Comparison of ENCODE assay signal across 13 cellular contexts in the genomic region with DNA sequence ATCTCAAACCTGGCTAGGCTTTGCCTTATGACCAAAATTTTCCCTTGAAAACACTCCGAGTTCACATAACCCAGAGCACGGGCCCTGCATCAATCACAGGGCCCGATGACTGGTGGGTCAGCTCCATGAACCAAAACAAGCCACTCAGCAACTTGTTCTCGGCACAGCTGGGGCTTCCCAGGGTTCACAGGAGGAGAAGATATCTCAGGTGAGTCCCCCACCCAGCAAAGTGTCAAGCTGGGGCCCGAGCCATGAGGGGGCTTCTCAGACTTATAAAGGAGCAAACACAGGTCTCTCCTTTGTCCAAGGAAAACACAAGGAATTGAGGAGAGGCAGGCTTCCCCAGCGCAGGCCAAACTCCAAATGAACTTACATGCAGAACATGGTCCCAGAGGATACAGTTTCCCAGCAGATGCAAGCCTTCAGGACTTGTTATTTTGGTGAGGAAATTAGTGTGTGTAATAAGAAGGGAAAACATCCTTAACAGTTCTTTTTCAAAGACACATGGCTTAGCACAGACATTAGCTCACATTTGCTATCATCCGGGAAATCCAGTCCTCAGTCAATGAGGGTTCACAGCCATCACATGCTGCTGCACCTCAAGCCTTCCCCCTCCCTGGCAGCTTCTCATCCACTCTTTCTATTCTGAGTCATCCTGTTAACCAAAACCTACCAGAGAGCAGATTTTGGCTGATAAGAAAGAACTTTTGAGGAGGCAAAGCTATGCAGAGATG.
A peak's percentile ranks its signal among the peaks of the same experiment; 100 is the strongest.
DNase-seq lines count a peak whose midpoint lies in the region; ATAC-seq and TF ChIP-seq lines count a peak whose summit lies in the region.
"Had no signal": no experiment of that assay in that cellular context is flagged by ENCODE, and none has a peak within 500 bp of the region (broad histone marks: within the 10 kb centered on the region; RNA-seq: fewer than 3 reads in every experiment).

No MANE protein-coding gene starts in this region.

- no peak overlapping the region for H3K9ac ChIP-seq in GM23248

- H3K9me3 ChIP-seq in GM23248 (ENCODE audit: low read depth) (no peaks in the 10 kb centered on the region), body of pancreas (no peaks in the 10 kb centered on the region), left ventricle myocardium inferior (replicated peaks) (no peaks in the 10 kb centered on the region), gastrocnemius medialis (no peaks in the 10 kb centered on the region)
- H3K9me3 ChIP-seq in CD8-positive, alpha-beta T cell (ENCODE audit: low read length), result no peaks in the 10 kb centered on the region

- CTCF ChIA-PET in CD8-positive, alpha-beta T cell (lab: Charles Lee), result interaction anchor here (1.8 kb wide), 1 partner anchor 11 kb away, joined by 4 read pairs; no protein-coding TSS in a partner anchor

- no peak for TF ChIP-seq CTCF in body of pancreas (IDR thresholded peaks at IDR 0.05)
- no peak for TF ChIP-seq CTCF in left ventricle myocardium inferior (IDR thresholded peaks at IDR 0.05; ENCODE audit: borderline replicate concordance)
- no peak for TF ChIP-seq CTCF in gastrocnemius medialis (IDR thresholded peaks at IDR 0.05 in 4 of 5, conservative IDR thresholded peaks at IDR 0.05 in 1 of 5)
- TF ChIP-seq CTCF in CD8-positive, alpha-beta T cell (IDR thresholded peaks at IDR 0.05), result no peak
- TF ChIP-seq CTCF in GM13976 (IDR thresholded peaks at IDR 0.05; ENCODE audit: borderline replicate concordance, control extremely low read depth, extremely low read depth, insufficient read depth, missing control alignments), result no peak

- H3K27me3 ChIP-seq in GM23248 (replicated peaks; ENCODE audit: insufficient read depth) (no peaks in the 10 kb centered on the region), body of pancreas (no peaks in the 10 kb centered on the region), left ventricle myocardium inferior (ENCODE audit: low read depth) (no peaks in the 10 kb centered on the region), gastrocnemius medialis (no peaks in the 10 kb centered on the region)
- no peaks in the 10 kb centered on the region for H3K27me3 ChIP-seq in CD8-positive, alpha-beta T cell (ENCODE audit: insufficient read depth, low read length)

- WGBS in GM23248 (ENCODE audit: low coverage in 1 of 2, low lambda C conversion rate in 2 of 2, missing lambda C conversion rate in 2 of 2), 2 experiments, result 32 to 35% methylated on average over 7 of the region's 7 CpGs
- 55 to 66% methylated on average over 5 to 7 of the region's 7 CpGs for WGBS in body of pancreas, 2 donors

- no peak overlapping the region for H3K4me2 ChIP-seq in GM23248 (ENCODE audit: unreplicated experiment)

- no peaks in the 10 kb centered on the region for H3K4me1 Mint-ChIP-seq in CD8-positive, alpha-beta T cell (ENCODE audit: low read depth)

- no peaks in the 10 kb centered on the region for H3K79me2 ChIP-seq in GM23248 (ENCODE audit: insufficient read depth)

- TF ChIP-seq POLR2A in body of pancreas (IDR thresholded peaks at IDR 0.05), result no peak
- TF ChIP-seq POLR2A in gastrocnemius medialis (IDR thresholded peaks at IDR 0.05), result no peak

- H3K9me3 Mint-ChIP-seq in CD8-positive, alpha-beta T cell, result no peaks in the 10 kb centered on the region
- H3K9me3 Mint-ChIP-seq: CD4-positive, alpha-beta T cell had no signal

- DNase-seq in GM23248, result peak; percentile 59
- peak in 3 of 4 donors; percentile 13 to 42 (median 17) for DNase-seq in body of pancreas
- DNase-seq in left ventricle myocardium inferior, result peak; percentile 57
- DNase-seq in gastrocnemius medialis, result no peak
- no peak for DNase-seq in CD8-positive, alpha-beta T cell
- DNase-seq in GM13976 (ENCODE audit: low spot score), result no peak
- DNase-seq in CD1c-positive myeloid dendritic cell (ENCODE audit: extremely low spot score), result no peak
- DNase-seq: activated effector memory CD4-positive, alpha-beta T cell treated with anti-CD3 and anti-CD28 coated beads, Interleukin-2, amount 50 U/mL, for 16 hours; CD4-positive, alpha-beta T cell; NCI-H1694 treated with DMSO at 0.1 percent for 48 hours; nucleus accumbens had no signal

- peaks cover under 1% of the 10 kb centered on the region for H3F3A ChIP-seq in GM23248 (ENCODE audit: insufficient read depth)

- H3K36me3 ChIP-seq in GM23248 (ENCODE audit: low read depth) (no peaks in the 10 kb centered on the region), body of pancreas (replicated peaks in 1 of 2; ENCODE audit: insufficient read depth in 1 of 2, low read depth in 2 of 2) (no peaks in the 10 kb centered on the region), left ventricle myocardium inferior (no peaks in the 10 kb centered on the region), gastrocnemius medialis (no peaks in the 10 kb centered on the region)
- H3K36me3 ChIP-seq in CD8-positive, alpha-beta T cell (ENCODE audit: insufficient read depth, low read length), result no peaks in the 10 kb centered on the region

- H3K27ac Mint-ChIP-seq in CD8-positive, alpha-beta T cell, result no peak overlapping the region
- H3K27ac Mint-ChIP-seq: CD4-positive, alpha-beta T cell had no signal

- POLR2A ChIA-PET in CD8-positive, alpha-beta T cell (lab: Charles Lee), result interaction anchor here (0.6 kb wide), 1 partner anchor 468 kb away, joined by 3 read pairs; no protein-coding TSS in a partner anchor

- no peaks in the 10 kb centered on the region for H3K9me2 ChIP-seq in GM23248 (ENCODE audit: insufficient read depth)

- H2AFZ ChIP-seq in GM23248, result no peak overlapping the region

- H3K4me1 ChIP-seq in GM23248 (ENCODE audit: insufficient read depth) (peaks cover 3% of the 10 kb centered on the region), body of pancreas (no peaks in the 10 kb centered on the region), left ventricle myocardium inferior (peaks cover 33% of the 10 kb centered on the region), gastrocnemius medialis (peaks cover 4 to 6% of the 10 kb centered on the region in 2 donors)
- H3K4me1 ChIP-seq in CD8-positive, alpha-beta T cell (ENCODE audit: insufficient read depth, low read length), result no peaks in the 10 kb centered on the region

- peaks cover 2% of the 10 kb centered on the region for H3K27me3 Mint-ChIP-seq in CD8-positive, alpha-beta T cell (ENCODE audit: low read depth)
- H3K27me3 Mint-ChIP-seq: CD4-positive, alpha-beta T cell had no signal

- in situ Hi-C loops in GM23248 (cut with MboI) (no loop called here), gastrocnemius medialis (cut with MboI; ENCODE audit: low sequenced_read_pairs in 4 of 4) (loop anchor here in 1 of 4 donors (10.0 kb wide), 1 partner anchor 51 kb away; no protein-coding TSS in a partner anchor), GM13976 (cut with MboI; ENCODE audit: low sequenced_read_pairs, unreplicated experiment) (no loop called here)

- H3K4me3 ChIP-seq in GM23248, result no peak overlapping the region
- no peak overlapping the region for H3K4me3 ChIP-seq in body of pancreas
- H3K4me3 ChIP-seq in left ventricle myocardium inferior, result no peak overlapping the region
- H3K4me3 ChIP-seq in gastrocnemius medialis, result no peak overlapping the region
- no peak overlapping the region for H3K4me3 ChIP-seq in CD8-positive, alpha-beta T cell (ENCODE audit: low read depth, low read length)

- intact Hi-C loops in body of pancreas (cut with DNase I), result no loop called here
- intact Hi-C loops in left ventricle myocardium inferior (cut with micrococcal nuclease), result no loop called here
- intact Hi-C loops in gastrocnemius medialis (cut with DNase I; ENCODE audit: low total_unique reads), result no loop called here
- intact Hi-C loops in CD8-positive, alpha-beta T cell (cut with DNase I, micrococcal nuclease), result no loop called here

- no peaks in the 10 kb centered on the region for H3K36me3 Mint-ChIP-seq in CD8-positive, alpha-beta T cell

- ATAC-seq in body of pancreas, result peak; percentile 55
- ATAC-seq in gastrocnemius medialis, result peak; percentile 48 to 64
- no peak for ATAC-seq in CD8-positive, alpha-beta T cell
- no peak for ATAC-seq in GM21717 (IDR thresholded peaks at IDR 0.05; ENCODE audit: unreplicated experiment)
- ATAC-seq: Panc1 had no signal

- H4K20me1 ChIP-seq in GM23248 (ENCODE audit: insufficient read depth), result no peaks in the 10 kb centered on the region

- H3K27ac ChIP-seq in GM23248 (no peak overlapping the region), body of pancreas (peak overlapping the region in 1 of 4 donors; percentile 12), left ventricle myocardium inferior (replicated peaks) (peak overlapping the region; percentile 80), gastrocnemius medialis (peak overlapping the region; percentile 21 to 58 (median 48))
- no peak overlapping the region for H3K27ac ChIP-seq in CD8-positive, alpha-beta T cell (ENCODE audit: low read depth, low read length)

- H3K4me3 Mint-ChIP-seq in CD8-positive, alpha-beta T cell, result no peak overlapping the region
- H3K4me3 Mint-ChIP-seq: CD4-positive, alpha-beta T cell had no signal

Comparison
In these comparisons a context has a peak if more than half of its experiments do, and no peak if none do; other contexts are left out.
1. DNase-seq: peak in GM23248 (single experiment), body of pancreas (3 of 4) and left ventricle myocardium inferior (single experiment); none in gastrocnemius medialis (0 of 2), CD8-positive, alpha-beta T cell (0 of 7), GM13976 (single experiment) and CD1c-positive myeloid dendritic cell (single experiment).
2. H3K27ac ChIP-seq: peak in left ventricle myocardium inferior (single experiment) and gastrocnemius medialis (4 of 4); none in GM23248 (single experiment) and CD8-positive, alpha-beta T cell (single experiment).
3. ATAC-seq: peak in body of pancreas (single experiment) and gastrocnemius medialis (2 of 2); none in CD8-positive, alpha-beta T cell (single experiment) and GM21717 (single experiment).